Comparison of ENCODE assay signal across 11 cellular contexts in the genomic region with DNA sequence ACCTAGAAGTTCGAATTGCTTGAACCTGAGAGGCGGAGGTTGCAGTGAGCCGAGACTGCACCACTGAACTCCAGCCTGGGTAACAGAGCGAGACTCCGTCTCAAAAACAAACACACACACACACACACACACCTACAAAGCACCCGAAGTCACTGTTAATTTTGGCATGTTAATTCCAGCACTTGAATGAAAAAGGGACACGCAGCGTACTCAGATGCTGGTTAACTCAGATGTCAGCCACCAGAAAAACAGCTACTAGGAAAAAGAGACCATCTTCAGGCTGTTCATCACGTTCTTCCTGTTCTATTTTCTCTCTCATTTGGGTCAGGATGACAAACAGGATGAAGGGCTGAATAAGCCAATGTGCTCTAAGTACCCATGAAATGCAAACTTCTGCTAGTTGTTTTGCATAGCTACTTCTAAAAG. TPM values are rescaled to one million over a fixed set of nuclear protein-coding genes. Genes with fewer than 3 reads are reported as not detected.
DNase-seq lines count a peak whose midpoint lies in the region; ATAC-seq and TF ChIP-seq lines count a peak whose summit lies in the region.
"Had no signal": no experiment of that assay in that cellular context is flagged by ENCODE, and none has a peak within 500 bp of the region (broad histone marks: within the 10 kb centered on the region; RNA-seq: fewer than 3 reads in every experiment).

No MANE protein-coding gene starts in this region.

- H3K4me3 ChIP-seq in sigmoid colon: no peak overlapping the region
- H3K4me3 ChIP-seq: SJSA1 had no signal

- H3K9me3 ChIP-seq in sigmoid colon: no peaks in the 10 kb centered on the region
- H3K9me3 ChIP-seq: SJSA1 had no signal

- peaks cover 2% of the 10 kb centered on the region for H3K9me3 Mint-ChIP-seq in memory B cell

- 20 to 58% methylated on average over 9 of the region's 9 CpGs for WGBS in sigmoid colon, 2 donors

- no peaks in the 10 kb centered on the region for H3K27me3 Mint-ChIP-seq in memory B cell

- peaks cover 13% of the 10 kb centered on the region for H3K4me1 Mint-ChIP-seq in memory B cell

- intact Hi-C loops in sigmoid colon (cut with DNase I): no loop called here

- H3K4me3 Mint-ChIP-seq in memory B cell: peak overlapping the region; percentile 99

- H3K27me3 ChIP-seq in sigmoid colon: no peaks in the 10 kb centered on the region
- H3K27me3 ChIP-seq: SJSA1 had no signal

- TF ChIP-seq EP300 in sigmoid colon (IDR thresholded peaks at IDR 0.05): no peak

- DNase-seq in LHCN-M2 (ENCODE audit: low read depth) (peak; percentile 30), memory B cell (ENCODE audit: low spot score in 2 of 2) (peak in 1 of 2 donors; percentile 23), putamen (ENCODE audit: low spot score) (no peak), NCI-H1694 (lab: John Stamatoyannopoulos, UW) (no peak), sigmoid colon (no peak)
- DNase-seq: erythroblast, midbrain had no signal

- peak overlapping the region; percentile 98 for H3K27ac Mint-ChIP-seq in memory B cell

- H3K27ac ChIP-seq in sigmoid colon: no peak overlapping the region
- H3K27ac ChIP-seq: SJSA1 had no signal

- TF ChIP-seq POLR2A in sigmoid colon (IDR thresholded peaks at IDR 0.05): no peak

- peaks cover 17% of the 10 kb centered on the region for H3K36me3 Mint-ChIP-seq in memory B cell

- ATAC-seq in GM18519 (IDR thresholded peaks at IDR 0.05; ENCODE audit: low FRiP score, unreplicated experiment) (peak; percentile 86), GM21619 (IDR thresholded peaks at IDR 0.05; ENCODE audit: unreplicated experiment) (peak; percentile 86), memory B cell (ENCODE audit: low read depth) (peak; percentile 87), GM21737 (IDR thresholded peaks at IDR 0.05; ENCODE audit: unreplicated experiment) (no peak)

- no peak for TF ChIP-seq CTCF in sigmoid colon (IDR thresholded peaks at IDR 0.05)

- H3K36me3 ChIP-seq in sigmoid colon: peaks cover 0 to 17% (median 4%) of the 10 kb centered on the region in 4 donors

- H3K4me1 ChIP-seq in sigmoid colon: no peaks in the 10 kb centered on the region
- H3K4me1 ChIP-seq: SJSA1 had no signal

RNA-seq across cellular contexts. Expression of a gene that starts 46.9 kb away (rescaled TPM):
- total RNA-seq in LHCN-M2 (2014; rRNA removed) (12.4 and 22.4 TPM in 2 replicates), sigmoid colon (10 to 100 TPM; 10.8 to 16.2 (median 12.8) TPM)
- 6.9 TPM for polyA plus RNA-seq in LHCN-M2 (2012)
- 10 to 100 TPM in 2 of 3 donors, 1 to 10 TPM in 1; 5.5 to 12.3 (median 10.2) TPM for polyA plus RNA-seq in sigmoid colon
